ENCODE assay signal across 20 cellular contexts in genomic region chr16:79370736-79371135, GRCh38.
"Had no signal": no experiment of that assay in that cellular context is flagged by ENCODE, and none has a peak within 500 bp of the region (broad histone marks: within the 10 kb centered on the region; RNA-seq: fewer than 3 reads in every experiment).

No MANE protein-coding gene starts in this region.

- H3K4me3 Mint-ChIP-seq: activated CD8-positive, alpha-beta T cell treated with anti-CD3 and anti-CD28 coated beads for 36 hours; activated naive CD8-positive, alpha-beta T cell treated with anti-CD3 and anti-CD28 coated beads, Interleukin-2, amount 10 ng/mL, durations not matched to agents 7 days and 5 days; activated T-cell treated with anti-CD3 and anti-CD28 coated beads, Interleukin-2, amount 50 U/mL, for 4 hours; brain; memory B cell; nephron; T-helper 2 cell treated with Interferon-gamma antibody and Interleukin-4, amounts not matched to agents 5 μg/mL and 100 μg/mL, for 36 hours had no signal

- H3K4me1 ChIP-seq: prostate gland, sigmoid colon, spleen had no signal

- H3K27ac ChIP-seq: prostate gland, sigmoid colon, spleen had no signal

- H3K27me3 ChIP-seq: sigmoid colon, spleen had no signal

- H3K27ac Mint-ChIP-seq: activated naive CD8-positive, alpha-beta T cell treated with anti-CD3 and anti-CD28 coated beads, Interleukin-2, amount 10 ng/mL, durations not matched to agents 7 days and 5 days; brain; memory B cell; nephron; T-helper 2 cell treated with Interferon-gamma antibody and Interleukin-4, amounts not matched to agents 5 μg/mL and 100 μg/mL, for 36 hours had no signal

- H3K36me3 ChIP-seq: prostate gland, sigmoid colon, spleen had no signal

- ATAC-seq: activated CD4-positive, CD25-positive, alpha-beta regulatory T cell treated with anti-CD3 and anti-CD28 coated beads, Interleukin-2, amount 50 U/mL, for 24 hours; activated CD8-positive, alpha-beta T cell treated with anti-CD3 and anti-CD28 coated beads for 36 hours; left ventricle myocardium superior had no signal

- H3K4me3 ChIP-seq: prostate gland, sigmoid colon, spleen had no signal

- H3K4me1 Mint-ChIP-seq: activated naive CD8-positive, alpha-beta T cell treated with anti-CD3 and anti-CD28 coated beads, Interleukin-2, amount 10 ng/mL, durations not matched to agents 7 days and 5 days; brain; memory B cell; nephron had no signal

- DNase-seq: activated CD8-positive, alpha-beta T cell treated with anti-CD3 and anti-CD28 coated beads for 36 hours; activated gamma-delta T cell treated with Interleukin-2 at 50 U/mL for 16 hours; activated naive CD8-positive, alpha-beta T cell treated with anti-CD3 and anti-CD28 coated beads, Interleukin-2, amount 10 ng/mL, durations not matched to agents 7 days and 5 days; activated T-cell treated with anti-CD3 and anti-CD28 coated beads, Interleukin-2, amount 50 U/mL, for 4 hours; cortex of kidney; effector CD4-positive, alpha-beta T cell; foreskin fibroblast; glutamatergic neuron; hypothalamus; kidney glomerular epithelial cell; left ventricle myocardium superior; nucleus accumbens; sigmoid colon; spleen had no signal

- H3K27me3 Mint-ChIP-seq: activated CD8-positive, alpha-beta T cell treated with anti-CD3 and anti-CD28 coated beads for 36 hours had no signal

- H3K9me3 ChIP-seq: prostate gland had no signal

- H3K36me3 Mint-ChIP-seq: brain, memory B cell had no signal
